In the genomic region with DNA sequence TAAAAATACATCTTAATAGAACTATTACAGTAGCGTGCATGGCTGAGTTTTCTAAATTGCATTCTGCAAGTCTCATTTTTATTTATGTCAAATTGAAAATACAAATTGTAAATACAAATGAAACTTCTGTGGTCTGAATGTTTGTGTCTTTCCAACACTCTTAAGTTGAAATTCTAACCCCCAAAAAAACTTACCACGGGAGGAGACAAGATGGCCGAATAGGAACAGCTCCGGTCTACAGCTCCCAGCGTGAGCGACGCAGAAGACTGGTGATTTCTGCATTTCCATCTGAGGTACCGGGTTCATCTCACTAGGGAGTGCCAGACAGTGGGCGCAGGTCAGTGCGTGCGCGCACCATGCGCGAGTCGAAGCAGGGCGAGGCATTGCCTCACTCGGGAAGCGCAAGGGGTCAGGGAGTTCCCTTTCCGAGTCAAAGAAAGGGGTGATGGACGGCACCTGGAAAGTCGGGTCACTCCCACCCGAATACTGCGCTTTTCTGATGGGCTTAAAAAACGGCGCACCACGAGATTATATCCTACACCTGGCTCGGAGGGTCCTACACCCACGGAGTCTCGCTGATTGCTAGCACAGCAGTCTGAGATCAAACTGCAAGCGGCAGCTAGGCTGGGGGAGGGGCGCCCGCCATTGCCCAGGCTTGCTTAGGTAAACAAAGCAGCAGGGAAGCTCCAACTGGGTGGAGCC, we compare ENCODE assay signal across 7 cellular contexts.
A peak's percentile ranks its signal among the peaks of the same experiment; 100 is the strongest.
DNase-seq lines count a peak whose midpoint lies in the region; ATAC-seq and TF ChIP-seq lines count a peak whose summit lies in the region.
"Not testable (repeated sequence)": the region's sequence is repeated elsewhere in the genome, so short reads cannot be mapped to it uniquely, and the experiment has no call there.

No MANE protein-coding gene starts in this region.

- H3K27ac ChIP-seq in HUES48 (ENCODE audit: low read depth, low read length); iPS-18a (ENCODE audit: low read length): not testable (repeated sequence)

- not testable (repeated sequence) for H3K27me3 Mint-ChIP-seq in WTC11 (ENCODE audit: low read depth); nephron progenitor cell (ENCODE audit: low read depth, poor library complexity)

- H3K4me1 Mint-ChIP-seq in WTC11 (peaks cover 29% of the 10 kb centered on the region), nephron progenitor cell (peaks cover 22% of the 10 kb centered on the region)

- H3K36me3 Mint-ChIP-seq in WTC11, result not testable (repeated sequence)
- peaks cover 20% of the 10 kb centered on the region for H3K36me3 Mint-ChIP-seq in nephron progenitor cell (ENCODE audit: low read depth)

- peak overlapping the region; percentile 39; the same call in 1 of the 2 replicates for H3K9ac ChIP-seq in HUES48 (ENCODE audit: low read depth, low read length)
- peak overlapping the region; percentile 38 for H3K9ac ChIP-seq in iPS-18a (ENCODE audit: low read length)

- ATAC-seq in WTC11, result not testable (repeated sequence)

- H3K4me3 Mint-ChIP-seq in WTC11, result peak overlapping the region; percentile 72
- peak overlapping the region; percentile 76 for H3K4me3 Mint-ChIP-seq in nephron progenitor cell

- H3K27ac Mint-ChIP-seq in WTC11 (peak overlapping the region; percentile 88), nephron progenitor cell (peak overlapping the region; percentile 85)

- peak overlapping the region; percentile 63 for H3K4me3 ChIP-seq in HUES48 (ENCODE audit: low read depth, low read length)
- H3K4me3 ChIP-seq in fibroblast of villous mesenchyme (ENCODE audit: low read depth, low read length), result peak overlapping the region; percentile 60
- H3K4me3 ChIP-seq in iPS-18a (ENCODE audit: low read length), result peak overlapping the region; percentile 55

- DNase-seq in DMS53 (lab: John Stamatoyannopoulos, UW) (peak; percentile 75), NCI-H69 (lab: John Stamatoyannopoulos, UW) (peak; percentile 73), WTC11 (ENCODE audit: low spot score) (peak; percentile 57)
- DNase-seq in fibroblast of villous mesenchyme (ENCODE audit: low read depth); nephron progenitor cell: not testable (repeated sequence)

- CTCF ChIA-PET in WTC11 (lab: Charles Lee), result interaction anchor here (0.8 to 1.2 kb wide), 2 partner anchors 10 to 194 kb away, joined by 3 read pairs; no protein-coding TSS in a partner anchor

- H3K4me1 ChIP-seq in HUES48 (ENCODE audit: control insufficient read depth, insufficient read depth, low read length), result not testable (repeated sequence)
- H3K4me1 ChIP-seq in iPS-18a (ENCODE audit: control insufficient read depth, low read depth, low read length), result peaks cover 10% of the 10 kb centered on the region

- not testable (repeated sequence) for H3K9me3 ChIP-seq in HUES48 (ENCODE audit: control insufficient read depth, insufficient read depth, low read length); iPS-18a (ENCODE audit: control insufficient read depth, low read depth, low read length)

- TF ChIP-seq CTCF in WTC11 (IDR thresholded peaks at IDR 0.05); fibroblast of villous mesenchyme (IDR thresholded peaks at IDR 0.05; ENCODE audit: insufficient read depth, low read depth, low read length); nephron progenitor cell (IDR thresholded peaks at IDR 0.05): not testable (repeated sequence)

- not testable (repeated sequence) for H3K9me3 Mint-ChIP-seq in WTC11
- H3K9me3 Mint-ChIP-seq in nephron progenitor cell, result peaks cover 26% of the 10 kb centered on the region

- H3K36me3 ChIP-seq in HUES48 (ENCODE audit: control insufficient read depth, insufficient read depth, low read length); iPS-18a (ENCODE audit: control insufficient read depth, low read depth, low read length): not testable (repeated sequence)

- not testable (repeated sequence) for H3K27me3 ChIP-seq in HUES48 (ENCODE audit: control insufficient read depth, insufficient read depth, low read length); iPS-18a (ENCODE audit: control insufficient read depth, insufficient read depth, low read length)

- POLR2A ChIA-PET in WTC11 (lab: Charles Lee), result not testable (repeated sequence)

TF ChIP-seq in WTC11, 78 proteins besides CTCF, POLR2A, EP300 and RAD21:
- TF ChIP-seq, protein P1, sequence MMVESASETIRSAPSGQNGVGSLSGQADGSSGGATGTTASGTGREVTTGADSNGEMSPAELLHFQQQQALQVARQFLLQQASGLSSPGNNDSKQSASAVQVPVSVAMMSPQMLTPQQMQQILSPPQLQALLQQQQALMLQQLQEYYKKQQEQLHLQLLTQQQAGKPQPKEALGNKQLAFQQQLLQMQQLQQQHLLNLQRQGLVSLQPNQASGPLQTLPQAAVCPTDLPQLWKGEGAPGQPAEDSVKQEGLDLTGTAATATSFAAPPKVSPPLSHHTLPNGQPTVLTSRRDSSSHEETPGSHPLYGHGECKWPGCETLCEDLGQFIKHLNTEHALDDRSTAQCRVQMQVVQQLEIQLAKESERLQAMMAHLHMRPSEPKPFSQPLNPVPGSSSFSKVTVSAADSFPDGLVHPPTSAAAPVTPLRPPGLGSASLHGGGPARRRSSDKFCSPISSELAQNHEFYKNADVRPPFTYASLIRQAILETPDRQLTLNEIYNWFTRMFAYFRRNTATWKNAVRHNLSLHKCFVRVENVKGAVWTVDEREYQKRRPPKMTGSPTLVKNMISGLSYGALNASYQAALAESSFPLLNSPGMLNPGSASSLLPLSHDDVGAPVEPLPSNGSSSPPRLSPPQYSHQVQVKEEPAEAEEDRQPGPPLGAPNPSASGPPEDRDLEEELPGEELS (CRISPR knock-in tag; IDR thresholded peaks at IDR 0.05), result 0 out of 2 replicates have a peak, but pooled peaks have one; percentile 19
